34 cellular contexts compared by ENCODE assay signal in genomic region chr5:161757223-161757622, GRCh38.
"Had no signal": no experiment of that assay in that cellular context is flagged by ENCODE, and none has a peak within 500 bp of the region (broad histone marks: within the 10 kb centered on the region; RNA-seq: fewer than 3 reads in every experiment).

No MANE protein-coding gene starts in this region.

- H3K4me3 ChIP-seq: MG63 had no signal

- H3K27me3 ChIP-seq: MG63 had no signal

- H3K4me2 ChIP-seq: KMS-11 had no signal

- H3K9me3 ChIP-seq: MG63 had no signal

- H3K27ac ChIP-seq: KMS-11 had no signal

- DNase-seq: Karpas-422, Kasumi-1, KG1, MG63, MM.1S, MV-4-11, NCI-H1048, NCI-H1092, NCI-H1092 treated with DMSO at 0.1 percent for 48 hours, NCI-H1105, NCI-H1105 treated with DMSO at 0.1 percent for 48 hours, NCI-H1417, NCI-H1417 treated with DMSO at 0.1 percent for 48 hours, NCI-H1436, NCI-H1436 treated with DMSO at 0.1 percent for 48 hours, NCI-H146, NCI-H1694, NCI-H1694 treated with DMSO at 0.1 percent for 48 hours, NCI-H187, NCI-H187 treated with DMSO at 0.1 percent for 48 hours, NCI-H1930, NCI-H2029, NCI-H2029 treated with DMSO at 0.1 percent for 48 hours, NCI-H2081, NCI-H2081 treated with DMSO at 0.1 percent for 48 hours, NCI-H2107, NCI-H2171, NCI-H2171 treated with DMSO at 0.1 percent for 48 hours, NCI-H2227 treated with DMSO at 0.1 percent for 48 hours, NCI-H226, NCI-H345, NCI-H446, NCI-H446 treated with DMSO at 0.1 percent for 48 hours had no signal

- H3K9ac ChIP-seq: KMS-11 had no signal

- H3K36me3 ChIP-seq: MG63 had no signal
